Comparison of ENCODE assay signal across 19 cellular contexts in the genomic region with DNA sequence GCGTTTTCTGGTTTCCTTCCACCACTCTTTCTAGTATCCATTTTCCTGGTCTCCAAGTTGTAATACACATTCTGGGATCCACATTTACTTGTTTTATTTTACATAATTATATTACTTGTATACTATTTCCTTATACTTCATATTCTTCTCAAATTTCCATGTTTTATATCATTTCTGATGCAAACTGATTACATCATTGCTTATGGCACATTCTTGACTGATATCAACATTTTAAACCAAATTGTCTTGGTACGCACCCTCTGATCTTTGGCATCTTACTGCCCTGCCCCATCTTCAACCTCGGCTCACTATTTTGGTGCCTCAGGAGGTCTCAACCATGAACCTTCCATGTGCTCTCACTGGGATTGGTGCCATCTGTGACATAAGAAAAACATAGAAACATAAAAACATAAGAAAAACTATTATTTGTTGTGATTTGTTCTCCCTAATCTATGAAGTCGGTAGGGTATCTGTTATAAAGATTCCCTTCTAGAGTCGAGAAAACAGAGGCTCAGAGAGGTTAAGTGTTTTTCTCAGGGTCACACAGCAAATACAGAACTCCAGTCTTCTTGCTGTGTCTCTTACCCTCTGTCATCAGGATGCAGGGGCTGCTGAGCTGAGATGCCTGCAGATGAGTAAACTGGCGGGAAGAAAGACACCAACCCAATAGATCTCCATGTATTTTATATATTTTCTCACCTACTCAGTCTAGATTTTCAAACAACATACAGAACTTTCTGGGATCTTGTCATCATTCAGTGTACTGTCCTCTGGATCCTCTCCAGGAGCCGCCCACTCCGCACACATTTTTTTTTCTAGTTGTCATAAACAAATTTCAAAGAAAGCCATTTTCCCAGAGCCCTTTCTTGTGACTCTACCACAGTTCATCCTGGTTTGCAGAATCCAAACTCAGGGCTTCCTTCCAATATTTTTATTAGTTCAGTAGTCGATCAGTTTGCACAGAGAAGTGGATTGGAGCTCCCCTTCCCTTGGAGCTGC.
"Had no signal": no experiment of that assay in that cellular context is flagged by ENCODE, and none has a peak within 500 bp of the region (broad histone marks: within the 10 kb centered on the region; RNA-seq: fewer than 3 reads in every experiment).

No MANE protein-coding gene starts in this region.

- H3K4me3 ChIP-seq: cardiac muscle cell had no signal

- DNase-seq: activated CD4-positive, alpha-beta T cell treated with anti-CD3 and anti-CD28 coated beads for 4 hours; activated CD4-positive, alpha-beta T cell treated with anti-CD3 and anti-CD28 coated beads, Interleukin-2, amount 50 U/mL, for 48 hours; activated CD8-positive, alpha-beta memory T cell treated with anti-CD3 and anti-CD28 coated beads, Interleukin-2, amount 10 ng/mL, durations not matched to agents 7 days and 5 days; activated effector memory CD4-positive, alpha-beta T cell treated with anti-CD3 and anti-CD28 coated beads, Interleukin-2, amount 50 U/mL, for 16 hours; activated naive CD4-positive, alpha-beta T cell treated with Interleukin-2 at 50 U/mL for 16 hours; activated T-cell treated with anti-CD3 and anti-CD28 coated beads, Interleukin-2, amount 50 U/mL, for 4 hours; amygdala; brain microvascular endothelial cell; NCI-H1048; NCI-H1930; NCI-H2171 treated with DMSO at 0.1 percent for 48 hours; NCI-H226; NCI-H526; NCI-H774; SIG-M5; T-cell; WERI-Rb-1 had no signal

- H3K36me3 ChIP-seq: brain microvascular endothelial cell, cardiac muscle cell, WERI-Rb-1 had no signal

- H3K27me3 ChIP-seq: cardiac muscle cell had no signal

- ATAC-seq: activated CD4-positive, CD25-positive, alpha-beta regulatory T cell treated with anti-CD3 and anti-CD28 coated beads, Interleukin-2, amount 50 U/mL, for 24 hours; activated CD8-positive, alpha-beta memory T cell treated with anti-CD3 and anti-CD28 coated beads, Interleukin-2, amount 10 ng/mL, durations not matched to agents 7 days and 5 days; activated T-cell treated with anti-CD3 and anti-CD28 coated beads, Interleukin-2, amount 50 U/mL, for 4 hours; T-cell had no signal

- H3K27ac ChIP-seq: brain microvascular endothelial cell, cardiac muscle cell, WERI-Rb-1 had no signal
